18 cellular contexts compared by ENCODE assay signal in the genomic region with DNA sequence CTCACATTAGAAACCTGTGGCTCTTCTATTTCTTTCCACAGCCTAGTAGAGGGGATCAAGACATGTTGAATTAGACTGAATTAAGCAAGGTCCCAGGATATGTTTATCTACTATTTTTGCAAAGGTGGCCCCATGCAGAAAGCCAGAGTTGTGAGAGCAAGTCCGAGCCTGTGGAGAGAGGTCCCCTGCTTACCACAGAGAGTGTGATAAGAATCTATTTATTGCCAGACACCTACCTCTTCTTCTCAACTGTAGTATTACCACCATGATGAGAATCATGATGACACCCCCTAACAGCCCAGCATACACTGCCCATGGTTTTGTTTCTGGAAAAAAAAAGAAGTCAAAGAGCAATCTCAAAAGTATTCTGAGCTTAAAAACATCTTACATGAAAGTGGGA. TPM values are rescaled to one million over a fixed set of nuclear protein-coding genes. Genes with fewer than 3 reads are reported as not detected.
A peak's percentile ranks its signal among the peaks of the same experiment; 100 is the strongest.
DNase-seq lines count a peak whose midpoint lies in the region; ATAC-seq, FAIRE-seq and TF ChIP-seq lines count a peak whose summit lies in the region.
"Had no signal": no experiment of that assay in that cellular context is flagged by ENCODE, and none has a peak within 500 bp of the region (broad histone marks: within the 10 kb centered on the region; RNA-seq: fewer than 3 reads in every experiment).

No MANE protein-coding gene starts in this region.

- H3K4me1 ChIP-seq in BLaER1 (peaks cover 92% of the 10 kb centered on the region), Loucy (ENCODE audit: insufficient read depth, low read length, poor library complexity, severe bottlenecking) (peaks cover 33% of the 10 kb centered on the region)
- H3K4me1 ChIP-seq: right atrium auricular region, SJSA1 had no signal

- peaks cover 87% of the 10 kb centered on the region for H3K4me1 Mint-ChIP-seq in activated naive CD8-positive, alpha-beta T cell treated with anti-CD3 and anti-CD28 coated beads, Interleukin-2, amount 10 ng/mL, durations not matched to agents 7 days and 5 days

- H3K9me3 ChIP-seq in BLaER1 (peaks cover 15% of the 10 kb centered on the region; the same call in 1 of the 2 replicates), Loucy (ENCODE audit: insufficient read depth, low read depth, low read length) (0 out of 2 replicates have a peak, but pooled peaks cover 2% of the 10 kb centered on the region)
- H3K9me3 ChIP-seq: right atrium auricular region, SJSA1 had no signal

- H3K36me3 Mint-ChIP-seq in activated naive CD8-positive, alpha-beta T cell treated with anti-CD3 and anti-CD28 coated beads, Interleukin-2, amount 10 ng/mL, durations not matched to agents 7 days and 5 days, result peaks cover 76% of the 10 kb centered on the region

- H3K36me3 ChIP-seq in BLaER1 (peaks cover 72% of the 10 kb centered on the region), Loucy (ENCODE audit: insufficient read depth, low read length) (no peaks in the 10 kb centered on the region)
- H3K36me3 ChIP-seq: right atrium auricular region, SJSA1 had no signal

- no peak for DNase-seq in GM12891 (ENCODE audit: insufficient read length, low spot score)
- no peak for DNase-seq in activated naive CD8-positive, alpha-beta T cell treated with anti-CD3 and anti-CD28 coated beads, Interleukin-2, amount 10 ng/mL, durations not matched to agents 7 days and 5 days
- DNase-seq in NCI-H2107 treated with DMSO at 0.1 percent for 48 hours (lab: John Stamatoyannopoulos, UW; ENCODE audit: unreplicated experiment), result no peak
- no peak for DNase-seq in epidermal melanocyte (ENCODE audit: insufficient read length, low spot score)
- DNase-seq in GDM1 (lab: John Stamatoyannopoulos, UW), result no peak
- DNase-seq in SHP77 treated with DMSO at 0.1 percent for 48 hours (lab: John Stamatoyannopoulos, UW), result no peak
- DNase-seq: activated effector memory CD4-positive, alpha-beta T cell treated with anti-CD3 and anti-CD28 coated beads, Interleukin-2, amount 50 U/mL, for 16 hours; caudate nucleus; KG1; left ventricle myocardium superior; NCI-H1930 had no signal

- H3K27ac Mint-ChIP-seq in activated naive CD8-positive, alpha-beta T cell treated with anti-CD3 and anti-CD28 coated beads, Interleukin-2, amount 10 ng/mL, durations not matched to agents 7 days and 5 days, result peak overlapping the region; percentile 97

- H3K9ac ChIP-seq in BLaER1 (peak overlapping the region; percentile 81), Loucy (ENCODE audit: low read depth, low read length, poor library complexity, severe bottlenecking) (no peak overlapping the region)

- no peaks in the 10 kb centered on the region for H3K27me3 ChIP-seq in BLaER1
- no peaks in the 10 kb centered on the region for H3K27me3 ChIP-seq in Loucy (ENCODE audit: insufficient read depth, low read length, poor library complexity, severe bottlenecking)
- H3K27me3 ChIP-seq: right atrium auricular region, SJSA1 had no signal

- H3K4me3 ChIP-seq in BLaER1 (peak overlapping the region; percentile 44), Loucy (ENCODE audit: low read length, poor library complexity, severe bottlenecking) (peak overlapping the region; percentile 9)
- H3K4me3 ChIP-seq: right atrium auricular region, SJSA1 had no signal

- POLR2A ChIA-PET in activated naive CD8-positive, alpha-beta T cell treated with anti-CD3 and anti-CD28 coated beads, Interleukin-2, amount 10 ng/mL, durations not matched to agents 7 days and 5 days (lab: Charles Lee), result interaction anchor here (1.0 to 2.5 kb wide), 3 partner anchors 22 to 88 kb away, joined by 4 to 7 read pairs (median 6); a partner anchor contains a TSS

- no peak for FAIRE-seq in GM12891 (lab: Jason Lieb, UNC)

- H3K27me3 Mint-ChIP-seq in activated naive CD8-positive, alpha-beta T cell treated with anti-CD3 and anti-CD28 coated beads, Interleukin-2, amount 10 ng/mL, durations not matched to agents 7 days and 5 days, result no peaks in the 10 kb centered on the region

- no peak overlapping the region for H2AFZ ChIP-seq in Loucy (ENCODE audit: low read length)

- peak; percentile 16 for ATAC-seq in activated naive CD8-positive, alpha-beta T cell treated with anti-CD3 and anti-CD28 coated beads, Interleukin-2, amount 10 ng/mL, durations not matched to agents 7 days and 5 days (ENCODE audit: low read depth)
- ATAC-seq: left ventricle myocardium superior had no signal

- no peaks in the 10 kb centered on the region for H3F3A ChIP-seq in Loucy (ENCODE audit: low read depth)

- no peaks in the 10 kb centered on the region for H3K79me2 ChIP-seq in Loucy (ENCODE audit: insufficient read depth, low read length)

- H3K4me2 ChIP-seq in BLaER1 (peak overlapping the region; percentile 95), Loucy (ENCODE audit: low read depth, low read length, poor library complexity, severe bottlenecking) (peak overlapping the region; percentile 26)

- H3K27ac ChIP-seq in BLaER1, result peak overlapping the region; percentile 95
- H3K27ac ChIP-seq: right atrium auricular region, SJSA1 had no signal

- H3K9me3 Mint-ChIP-seq in activated naive CD8-positive, alpha-beta T cell treated with anti-CD3 and anti-CD28 coated beads, Interleukin-2, amount 10 ng/mL, durations not matched to agents 7 days and 5 days, result peaks cover 4% of the 10 kb centered on the region

- H4K20me1 ChIP-seq in BLaER1, result no peaks in the 10 kb centered on the region
- no peaks in the 10 kb centered on the region for H4K20me1 ChIP-seq in Loucy (ENCODE audit: insufficient read depth, low read length, poor library complexity, severe bottlenecking)

- no peak for TF ChIP-seq CTCF in Loucy (conservative IDR thresholded peaks at IDR 0.05; ENCODE audit: low read length)

- TF ChIP-seq POLR2A in GM12891 (IDR thresholded peaks at IDR 0.05; ENCODE audit: low read depth, low read length), result no peak

- peak overlapping the region; percentile 72 for H3K4me3 Mint-ChIP-seq in activated naive CD8-positive, alpha-beta T cell treated with anti-CD3 and anti-CD28 coated beads, Interleukin-2, amount 10 ng/mL, durations not matched to agents 7 days and 5 days

- H3K9me2 ChIP-seq in Loucy (replicated peaks; ENCODE audit: low read depth, low read length), result no peaks in the 10 kb centered on the region

TF ChIP-seq in GM12891, 5 proteins besides CTCF, POLR2A, EP300 and RAD21:
- TF ChIP-seq SPI1 (IDR thresholded peaks at IDR 0.05; ENCODE audit: low read depth, low read length) (no peak), POLR2AphosphoS5 (IDR thresholded peaks at IDR 0.05; ENCODE audit: low read depth, low read length) (peak; percentile 30; the same call in 1 of the 2 replicates)

RNA-seq across cellular contexts. Expression of a gene that starts 23.0 kb away (rescaled TPM):
- 102 TPM for polyA plus RNA-seq in GM12891 (2012; ENCODE audit: low read depth, missing spikeins)
- 10 to 100 TPM; 41.3 to 42.6 TPM for total RNA-seq in activated naive CD8-positive, alpha-beta T cell treated with anti-CD3 and anti-CD28 coated beads, Interleukin-2, amount 10 ng/mL, durations not matched to agents 7 days and 5 days
- total RNA-seq: Daoy, epithelial cell of proximal tubule, SJSA1 had no signal
- polyA plus RNA-seq: neural cell had no signal

RNA-seq across cellular contexts. Expression of a gene that starts 44.6 kb away (rescaled TPM):
- polyA plus RNA-seq in GM12891 (2012; ENCODE audit: low read depth, missing spikeins), result 14.9 TPM
- 10 to 100 TPM; 58.5 to 66.8 TPM for total RNA-seq in activated naive CD8-positive, alpha-beta T cell treated with anti-CD3 and anti-CD28 coated beads, Interleukin-2, amount 10 ng/mL, durations not matched to agents 7 days and 5 days
- total RNA-seq: Daoy, epithelial cell of proximal tubule, SJSA1 had no signal
- polyA plus RNA-seq: neural cell had no signal
